1 cellular context compared by ENCODE assay signal in the genomic region with DNA sequence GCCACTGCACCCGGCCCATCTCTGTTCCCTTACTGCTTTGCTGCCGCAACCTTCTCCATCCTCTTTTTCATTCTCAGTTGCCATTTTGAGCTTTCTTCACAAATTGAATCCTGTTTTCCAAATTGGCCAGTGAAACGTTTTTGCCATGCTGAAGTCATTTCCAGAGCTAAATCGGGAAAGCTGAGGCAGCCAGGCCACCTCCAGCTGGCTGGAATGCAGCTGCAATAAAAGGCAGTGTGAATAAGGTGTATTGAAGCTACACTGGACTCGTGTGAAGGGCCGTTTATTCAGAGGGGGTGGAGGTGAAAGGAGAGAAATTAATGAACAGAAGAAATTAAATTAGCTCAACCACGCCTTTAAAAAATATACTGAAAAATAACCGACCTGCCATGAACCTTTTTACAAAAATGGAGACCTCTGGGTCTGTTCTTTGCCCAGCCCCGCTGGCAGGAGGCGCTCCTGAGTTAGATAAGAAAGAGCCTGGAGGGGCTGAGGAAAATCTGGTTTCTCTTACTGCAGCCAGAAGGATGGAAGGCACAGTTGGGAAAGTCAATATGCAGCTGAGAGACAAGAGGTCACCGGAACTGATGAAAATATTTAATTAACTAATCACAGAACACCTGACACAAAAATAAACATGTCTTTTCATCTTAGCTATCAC.
TF ChIP-seq lines count a peak whose summit lies in the region.

No MANE protein-coding gene starts in this region.

TF ChIP-seq in A549, 52 proteins besides CTCF, POLR2A, EP300 and RAD21 (continued from another document):
- TF ChIP-seq, protein P1, sequence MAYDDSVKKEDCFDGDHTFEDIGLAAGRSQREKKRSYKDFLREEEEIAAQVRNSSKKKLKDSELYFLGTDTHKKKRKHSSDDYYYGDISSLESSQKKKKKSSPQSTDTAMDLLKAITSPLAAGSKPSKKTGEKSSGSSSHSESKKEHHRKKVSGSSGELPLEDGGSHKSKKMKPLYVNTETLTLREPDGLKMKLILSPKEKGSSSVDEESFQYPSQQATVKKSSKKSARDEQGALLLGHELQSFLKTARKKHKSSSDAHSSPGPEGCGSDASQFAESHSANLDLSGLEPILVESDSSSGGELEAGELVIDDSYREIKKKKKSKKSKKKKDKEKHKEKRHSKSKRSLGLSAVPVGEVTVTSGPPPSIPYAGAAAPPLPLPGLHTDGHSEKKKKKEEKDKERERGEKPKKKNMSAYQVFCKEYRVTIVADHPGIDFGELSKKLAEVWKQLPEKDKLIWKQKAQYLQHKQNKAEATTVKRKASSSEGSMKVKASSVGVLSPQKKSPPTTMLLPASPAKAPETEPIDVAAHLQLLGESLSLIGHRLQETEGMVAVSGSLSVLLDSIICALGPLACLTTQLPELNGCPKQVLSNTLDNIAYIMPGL (CRISPR knock-in tag; IDR thresholded peaks at IDR 0.05; ENCODE audit: borderline replicate concordance) = no peak
- TF ChIP-seq NPAS2 (CRISPR knock-in tag; IDR thresholded peaks at IDR 0.05; ENCODE audit: borderline replicate concordance) = no peak
- no peak for TF ChIP-seq POLR2AphosphoS2 (conservative IDR thresholded peaks at IDR 0.05; ENCODE audit: low read length)
- TF ChIP-seq SREBF2 (IDR thresholded peaks at IDR 0.05) = no peak
- TF ChIP-seq CBX8 (IDR thresholded peaks at IDR 0.05) = no peak
